8 cellular contexts compared by ENCODE assay signal in genomic region chr7:30347226-30348082, GRCh38.
A peak's percentile ranks its signal among the peaks of the same experiment; 100 is the strongest.
DNase-seq lines count a peak whose midpoint lies in the region; ATAC-seq and TF ChIP-seq lines count a peak whose summit lies in the region.

No MANE protein-coding gene starts in this region.

- no peak overlapping the region; the same call in 1 of the 2 replicates for H3K27ac ChIP-seq in HCT116 (ENCODE audit: low read depth, low read length)
- H3K27ac ChIP-seq in RWPE1 = peak overlapping the region; percentile 38; the same call in 1 of the 2 replicates
- H3K27ac ChIP-seq in lower lobe of right lung = peak overlapping the region; percentile 52

- H3K36me3 ChIP-seq in HCT116 (ENCODE audit: control insufficient read depth in 1 of 2, insufficient read depth in 2 of 2, low read length in 2 of 2) = no peaks in the 10 kb centered on the region
- H3K36me3 ChIP-seq in lower lobe of right lung = no peaks in the 10 kb centered on the region
- H3K36me3 ChIP-seq in mucosa of descending colon (ENCODE audit: low read depth) = no peaks in the 10 kb centered on the region

- TF ChIP-seq RAD21 in HCT116 (IDR thresholded peaks at IDR 0.05; ENCODE audit: low read depth) = no peak

- RAD21 ChIA-PET in HCT116 (lab: Charles Lee; ENCODE audit: low non-redundant PET in 1 of 2, low total read pairs in 2 of 2, uncharacterized antibody in 2 of 2, unreplicated experiment in 2 of 2) = no interaction called here

- H3K4me3 ChIP-seq in HCT116 (replicated peaks in 1 of 2; ENCODE audit: low read depth in 1 of 2, low read length in 2 of 2) = peak overlapping the region in 1 of 2 experiments; percentile 24; a peak in 1 of 4 replicates
- H3K4me3 ChIP-seq in lower lobe of right lung = no peak overlapping the region
- no peak overlapping the region for H3K4me3 ChIP-seq in mucosa of descending colon

- H3K9me3 ChIP-seq in HCT116 (ENCODE audit: control insufficient read depth in 1 of 2, insufficient read depth in 1 of 2, low read depth in 1 of 2, low read length in 2 of 2) = no peaks in the 10 kb centered on the region
- H3K9me3 ChIP-seq in lower lobe of right lung = no peaks in the 10 kb centered on the region
- H3K9me3 ChIP-seq in mucosa of descending colon = no peaks in the 10 kb centered on the region

- no TSS peak for BruUV-seq in HCT116 (replicated peaks; lab: Mats Ljungman, UMichigan)

- H3K27me3 ChIP-seq in HCT116 (ENCODE audit: insufficient read depth, low read length) (no peaks in the 10 kb centered on the region), lower lobe of right lung (ENCODE audit: low read depth) (no peaks in the 10 kb centered on the region)

- peak overlapping the region; percentile 4; the same call in 1 of the 2 replicates for H3K9ac ChIP-seq in HCT116 (ENCODE audit: low read length)

- DNase-seq in ELR (ENCODE audit: low read depth) = peak; percentile 13
- DNase-seq in HCT116 (ENCODE audit: low read depth, low spot score) = no peak
- DNase-seq in RWPE1 (ENCODE audit: low spot score) = no peak
- DNase-seq in lower lobe of right lung = no peak
- no peak for DNase-seq in NCI-H524 treated with DMSO at 0.1 percent for 48 hours (lab: John Stamatoyannopoulos, UW)
- no peak for DNase-seq in mucosa of descending colon
- DNase-seq in NCI-H226 = no peak
- no peak for DNase-seq in A172 (ENCODE audit: low spot score)

- TF ChIP-seq CTCF in HCT116 (IDR thresholded peaks at IDR 0.05 in 2 of 3, conservative IDR thresholded peaks at IDR 0.05 in 1 of 3; ENCODE audit: borderline replicate concordance in 1 of 3, insufficient read depth in 1 of 3, low read depth in 2 of 3, low read length in 2 of 3) (no peak), RWPE1 (conservative IDR thresholded peaks at IDR 0.05; ENCODE audit: low read depth) (no peak), lower lobe of right lung (IDR thresholded peaks at IDR 0.05) (no peak), mucosa of descending colon (IDR thresholded peaks at IDR 0.05) (no peak)

- H4K20me1 ChIP-seq in HCT116 (ENCODE audit: insufficient read depth) = no peaks in the 10 kb centered on the region

- POLR2A ChIA-PET in HCT116 (lab: Charles Lee) = no interaction called here
- POLR2A ChIA-PET in RWPE1 (lab: Yijun Ruan, JAX; ENCODE audit: low non-redundant PET) = no interaction called here

- peaks cover 28% of the 10 kb centered on the region; the same call in 1 of the 2 replicates for H3K79me2 ChIP-seq in HCT116 (ENCODE audit: insufficient read depth, low read length)

- H3K4me2 ChIP-seq in HCT116 (ENCODE audit: low read length) = peak overlapping the region; percentile 69

- TF ChIP-seq POLR2A in HCT116 (IDR thresholded peaks at IDR 0.05; ENCODE audit: borderline replicate concordance, extremely low read depth, insufficient read depth, insufficient read length) = no peak

- no peak overlapping the region for H2AFZ ChIP-seq in HCT116 (ENCODE audit: low read depth, low read length, poor library complexity, severe bottlenecking)

- H3K4me1 ChIP-seq in HCT116 (ENCODE audit: control insufficient read depth in 1 of 2, insufficient read depth in 2 of 2, low read length in 2 of 2) = peaks cover 20 to 24% of the 10 kb centered on the region in 2 experiments
- H3K4me1 ChIP-seq in lower lobe of right lung = peaks cover 50% of the 10 kb centered on the region
- peaks cover 6% of the 10 kb centered on the region for H3K4me1 ChIP-seq in mucosa of descending colon (ENCODE audit: low read depth)

- no peaks in the 10 kb centered on the region for H3K9me2 ChIP-seq in HCT116 (ENCODE audit: insufficient read depth)

- CTCF ChIA-PET in HCT116 (lab: Charles Lee) = no interaction called here
- CTCF ChIA-PET in RWPE1 (lab: Yijun Ruan, JAX) = no interaction called here

- no peak for ATAC-seq in HCT116
- ATAC-seq in lower lobe of right lung = no peak
- no peak for ATAC-seq in mucosa of descending colon

- intact Hi-C loops in HCT116 (cut with micrococcal nuclease) = no loop called here
- intact Hi-C loops in lower lobe of right lung (cut with DNase I) = no loop called here
- intact Hi-C loops in mucosa of descending colon (cut with DNase I, micrococcal nuclease) = no loop called here

TF ChIP-seq in HCT116, 20 proteins besides CTCF, POLR2A, EP300 and RAD21:
- TF ChIP-seq TCF7L2 (IDR thresholded peaks at IDR 0.05; ENCODE audit: borderline replicate concordance, extremely low read depth, insufficient read depth, insufficient read length) = no peak
- no peak for TF ChIP-seq SP1 (IDR thresholded peaks at IDR 0.05; ENCODE audit: low read depth)
- TF ChIP-seq EGR1 (IDR thresholded peaks at IDR 0.05; ENCODE audit: low read depth) = no peak
- TF ChIP-seq FOSL1 (IDR thresholded peaks at IDR 0.05; ENCODE audit: low read depth) = no peak
